8 cellular contexts compared by ENCODE assay signal in the genomic region with DNA sequence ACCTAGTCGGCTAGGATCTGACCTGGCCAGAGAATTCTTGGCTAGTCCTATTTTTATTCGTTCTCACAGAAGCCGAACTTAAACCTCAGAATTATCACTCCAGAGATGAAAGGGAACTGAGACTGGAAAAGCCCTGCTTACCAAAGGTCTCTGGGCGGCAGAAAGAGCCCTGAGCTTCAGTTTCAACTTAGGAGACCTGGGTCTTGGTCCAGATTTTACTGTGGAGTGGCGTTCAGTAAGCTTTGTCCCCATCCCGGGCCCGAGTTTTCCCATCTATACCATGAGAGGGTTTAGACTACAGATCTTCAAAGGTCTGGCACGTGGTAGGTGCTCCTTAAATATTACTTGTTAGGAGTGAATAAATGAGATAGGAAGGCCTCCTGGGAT. TPM values are rescaled to one million over a fixed set of nuclear protein-coding genes. Genes with fewer than 3 reads are reported as not detected.
DNase-seq lines count a peak whose midpoint lies in the region; ATAC-seq and TF ChIP-seq lines count a peak whose summit lies in the region.

No MANE protein-coding gene starts in this region.

- intact Hi-C loops in activated B cell treated with CpG ODN at 0.5 μM for 24 hours (cut with micrococcal nuclease), result loop anchor here (2.0 kb wide), 1 partner anchor 496 kb away; a partner anchor contains a TSS

- no peaks in the 10 kb centered on the region for H3K27me3 Mint-ChIP-seq in activated B cell treated with CpG ODN at 0.5 μM for 24 hours
- no peaks in the 10 kb centered on the region for H3K27me3 Mint-ChIP-seq in stimulated activated memory B cell treated with anti-CD40 and anti-IgM and Interleukin-4, amounts not matched to agents 10 μg/mL and 1 μg/mL and 100 μg/mL, for 72 hours

- no peaks in the 10 kb centered on the region for H3K9me3 Mint-ChIP-seq in activated B cell treated with CpG ODN at 0.5 μM for 24 hours
- H3K9me3 Mint-ChIP-seq in stimulated activated memory B cell treated with anti-CD40 and anti-IgM and Interleukin-4, amounts not matched to agents 10 μg/mL and 1 μg/mL and 100 μg/mL, for 72 hours, result no peaks in the 10 kb centered on the region

- peaks cover 13% of the 10 kb centered on the region for H3K79me2 ChIP-seq in hepatocyte

- H3K4me3 ChIP-seq in GM12875 (ENCODE audit: low read depth, low read length) (peak overlapping the region; percentile 84), hepatocyte (peak overlapping the region; percentile 94)

- H3K4me3 Mint-ChIP-seq in activated B cell treated with CpG ODN at 0.5 μM for 24 hours, result peak overlapping the region; percentile 97
- H3K4me3 Mint-ChIP-seq in stimulated activated memory B cell treated with anti-CD40 and anti-IgM and Interleukin-4, amounts not matched to agents 10 μg/mL and 1 μg/mL and 100 μg/mL, for 72 hours, result peak overlapping the region; percentile 100

- peak overlapping the region; percentile 89 for H3K27ac Mint-ChIP-seq in activated B cell treated with CpG ODN at 0.5 μM for 24 hours
- peak overlapping the region; percentile 91 for H3K27ac Mint-ChIP-seq in stimulated activated memory B cell treated with anti-CD40 and anti-IgM and Interleukin-4, amounts not matched to agents 10 μg/mL and 1 μg/mL and 100 μg/mL, for 72 hours

- no peaks in the 10 kb centered on the region for H3K9me3 ChIP-seq in hepatocyte (ENCODE audit: low read depth)

- H3K27ac ChIP-seq in hepatocyte, result peak overlapping the region; percentile 93

- no peaks in the 10 kb centered on the region for H3K36me3 ChIP-seq in hepatocyte (replicated peaks; ENCODE audit: insufficient read depth, low read depth)

- H2AFZ ChIP-seq in hepatocyte, result peak overlapping the region; percentile 95

- peak overlapping the region; percentile 94 for H3K4me2 ChIP-seq in hepatocyte

- CTCF ChIA-PET in activated B cell treated with CpG ODN at 0.5 μM for 24 hours (lab: Charles Lee), result interaction anchor here (0.6 to 1.6 kb wide), 3 partner anchors 59 to 252 kb away, joined by 3 to 4 read pairs (median 4); a partner anchor contains a TSS

- H3K27me3 ChIP-seq in hepatocyte, result no peaks in the 10 kb centered on the region

- TF ChIP-seq CTCF in GM12875 (IDR thresholded peaks at IDR 0.05; ENCODE audit: borderline replicate concordance, insufficient read depth, low read depth, low read length), result no peak
- TF ChIP-seq CTCF in activated B cell treated with CpG ODN at 0.5 μM for 24 hours (IDR thresholded peaks at IDR 0.05), result no peak
- no peak for TF ChIP-seq CTCF in hepatocyte (IDR thresholded peaks at IDR 0.05; ENCODE audit: poor library complexity)

- H3K4me1 Mint-ChIP-seq in activated B cell treated with CpG ODN at 0.5 μM for 24 hours, result peaks cover 40% of the 10 kb centered on the region
- peaks cover 37% of the 10 kb centered on the region for H3K4me1 Mint-ChIP-seq in stimulated activated memory B cell treated with anti-CD40 and anti-IgM and Interleukin-4, amounts not matched to agents 10 μg/mL and 1 μg/mL and 100 μg/mL, for 72 hours

- ATAC-seq in HG02943 (IDR thresholded peaks at IDR 0.05; ENCODE audit: low read depth, unreplicated experiment), result peak; percentile 13
- peak; percentile 3 for ATAC-seq in activated B cell treated with CpG ODN at 0.5 μM for 24 hours (ENCODE audit: low read depth)
- peak; percentile 22 for ATAC-seq in stimulated activated memory B cell treated with anti-CD40 and anti-IgM and Interleukin-4, amounts not matched to agents 10 μg/mL and 1 μg/mL and 100 μg/mL, for 72 hours

- no peaks in the 10 kb centered on the region for H3K4me1 ChIP-seq in hepatocyte (ENCODE audit: insufficient read depth)

- H3K36me3 Mint-ChIP-seq in activated B cell treated with CpG ODN at 0.5 μM for 24 hours (ENCODE audit: low read depth), result peaks cover 4% of the 10 kb centered on the region
- no peaks in the 10 kb centered on the region for H3K36me3 Mint-ChIP-seq in stimulated activated memory B cell treated with anti-CD40 and anti-IgM and Interleukin-4, amounts not matched to agents 10 μg/mL and 1 μg/mL and 100 μg/mL, for 72 hours

- H3K9me2 ChIP-seq in hepatocyte (replicated peaks; ENCODE audit: insufficient read depth), result no peaks in the 10 kb centered on the region

- no peaks in the 10 kb centered on the region for H4K20me1 ChIP-seq in hepatocyte (ENCODE audit: insufficient read depth, poor library complexity, severe bottlenecking)

- 7% methylated on average over 8 of the region's 8 CpGs for WGBS in hepatocyte (ENCODE audit: low lambda C conversion rate, missing lambda C conversion rate)

- DNase-seq in activated B cell treated with CpG ODN at 0.5 μM for 24 hours, result no peak
- DNase-seq in hepatocyte (ENCODE audit: low spot score), result peak; percentile 18
- DNase-seq in NCI-H226, result no peak
- no peak for DNase-seq in NCI-H2081 (lab: John Stamatoyannopoulos, UW)
- DNase-seq in D341Med (ENCODE audit: low spot score), result no peak

- POLR2A ChIA-PET in activated B cell treated with CpG ODN at 0.5 μM for 24 hours (lab: Charles Lee), result interaction anchor here (0.8 to 2.4 kb wide), 6 partner anchors 9 to 40 kb away, joined by 4 to 20 read pairs (median 6); a partner anchor contains a TSS

RNA-seq across cellular contexts. Expression of a gene that starts 0.5 kb away (rescaled TPM):
- total RNA-seq in activated B cell treated with CpG ODN at 0.5 μM for 24 hours, result 13.2 and 16.5 TPM in 2 replicates
- total RNA-seq in hepatocyte, result 11.7 and 12.4 TPM in 2 replicates
- polyA plus RNA-seq in hepatocyte, result 4.3 and 5.1 TPM in 2 replicates

RNA-seq across cellular contexts. Expression of a gene that starts 40.2 kb away (rescaled TPM):
- total RNA-seq in activated B cell treated with CpG ODN at 0.5 μM for 24 hours (129 and 138 TPM in 2 replicates), hepatocyte (51.0 and 73.7 TPM in 2 replicates)
- 428 and 451 TPM in 2 replicates for polyA plus RNA-seq in hepatocyte

RNA-seq across cellular contexts. Expression of a gene that starts 40.4 kb away (rescaled TPM):
- 40.0 and 50.5 TPM in 2 replicates for total RNA-seq in activated B cell treated with CpG ODN at 0.5 μM for 24 hours
- 5.7 and 7.3 TPM in 2 replicates for total RNA-seq in hepatocyte
- 4.9 and 13.0 TPM in 2 replicates for polyA plus RNA-seq in hepatocyte
